Comparison of ENCODE assay signal across 1 cellular context in the genomic region with DNA sequence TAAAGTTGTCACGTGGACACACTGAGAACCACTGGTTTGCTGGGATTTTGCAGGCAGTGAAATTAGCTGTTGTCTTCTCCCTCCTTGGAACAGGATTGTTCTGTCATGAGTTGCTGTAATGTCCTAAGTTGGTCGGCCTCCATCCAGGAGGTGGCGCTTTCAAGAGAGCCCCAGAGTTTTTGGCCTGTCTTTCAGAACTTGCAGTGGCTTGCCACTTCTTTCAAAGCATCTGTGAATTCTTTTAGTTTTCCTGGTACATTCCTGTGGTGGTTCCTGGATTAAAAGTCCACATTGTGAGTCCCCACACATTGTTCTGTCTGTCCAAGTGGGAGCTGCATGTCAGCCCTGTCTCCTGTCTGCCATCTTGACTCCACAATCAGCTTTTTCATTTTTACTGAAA.
TF ChIP-seq lines count a peak whose summit lies in the region.

No MANE protein-coding gene starts in this region.

TF ChIP-seq in H1, 55 proteins besides CTCF, POLR2A, EP300 and RAD21 (continued from another document):
- TF ChIP-seq, protein P1, sequence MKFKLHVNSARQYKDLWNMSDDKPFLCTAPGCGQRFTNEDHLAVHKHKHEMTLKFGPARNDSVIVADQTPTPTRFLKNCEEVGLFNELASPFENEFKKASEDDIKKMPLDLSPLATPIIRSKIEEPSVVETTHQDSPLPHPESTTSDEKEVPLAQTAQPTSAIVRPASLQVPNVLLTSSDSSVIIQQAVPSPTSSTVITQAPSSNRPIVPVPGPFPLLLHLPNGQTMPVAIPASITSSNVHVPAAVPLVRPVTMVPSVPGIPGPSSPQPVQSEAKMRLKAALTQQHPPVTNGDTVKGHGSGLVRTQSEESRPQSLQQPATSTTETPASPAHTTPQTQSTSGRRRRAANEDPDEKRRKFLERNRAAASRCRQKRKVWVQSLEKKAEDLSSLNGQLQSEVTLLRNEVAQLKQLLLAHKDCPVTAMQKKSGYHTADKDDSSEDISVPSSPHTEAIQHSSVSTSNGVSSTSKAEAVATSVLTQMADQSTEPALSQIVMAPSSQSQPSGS (IDR thresholded peaks at IDR 0.05; ENCODE audit: low read length), result no peak
